8 cellular contexts compared by ENCODE assay signal in genomic region chr7:157228864-157229422, GRCh38.
DNase-seq lines count a peak whose midpoint lies in the region; ATAC-seq and TF ChIP-seq lines count a peak whose summit lies in the region.

No MANE protein-coding gene starts in this region.

- ATAC-seq in GM19328 (IDR thresholded peaks at IDR 0.05; ENCODE audit: unreplicated experiment) = no peak

- WGBS in testis, 2 donors = 85 to 88% methylated on average over 8 of the region's 8 CpGs

- H3K4me1 ChIP-seq in testis = no peaks in the 10 kb centered on the region

- intact Hi-C loops in testis (cut with DNase I; ENCODE audit: low total_unique reads) = no loop called here

- DNase-seq in AG04450 (ENCODE audit: low read depth, low spot score) (no peak), GM03348 (ENCODE audit: low spot score) (peak; percentile 22), RPMI8226 (peak; percentile 44), erythroblast (lab: John Stamatoyannopoulos, UW) (peak; percentile 23 to 34), testis (peak; percentile 43), putamen (ENCODE audit: low spot score) (no peak), NCI-H510A treated with DMSO at 0.1 percent for 48 hours (lab: John Stamatoyannopoulos, UW) (no peak)

- H3K27ac ChIP-seq in AG04450 (ENCODE audit: low read depth, low read length) (no peak overlapping the region), testis (no peak overlapping the region)

- no peaks in the 10 kb centered on the region for H3K9me3 ChIP-seq in AG04450 (ENCODE audit: control insufficient read depth, insufficient read depth, low read length)
- H3K9me3 ChIP-seq in testis = no peaks in the 10 kb centered on the region

- CTCF ChIA-PET in AG04450 (lab: Charles Lee) = interaction anchor here (1.1 to 1.7 kb wide), 5 partner anchors 12 to 45 kb away, joined by 3 to 7 read pairs (median 3); no protein-coding TSS in a partner anchor

- no peak overlapping the region for H3K4me3 ChIP-seq in AG04450 (ENCODE audit: low read depth, low read length)
- no peak overlapping the region for H3K4me3 ChIP-seq in testis

- no peaks in the 10 kb centered on the region for H3K36me3 ChIP-seq in testis (ENCODE audit: low read depth, missing control alignments)

- POLR2A ChIA-PET in AG04450 (lab: Yijun Ruan, JAX) = no interaction called here

- TF ChIP-seq CTCF in AG04450 (IDR thresholded peaks at IDR 0.05; ENCODE audit: low read depth, low read length) (peak; percentile 59), testis (IDR thresholded peaks at IDR 0.05) (peak in 1 of 3 experiments; percentile 12)

- TF ChIP-seq POLR2A in erythroblast (IDR thresholded peaks at IDR 0.05; ENCODE audit: low read length) = no peak
- no peak for TF ChIP-seq POLR2A in testis (IDR thresholded peaks at IDR 0.05)

- H3K27me3 ChIP-seq in AG04450 (ENCODE audit: control insufficient read depth, insufficient read depth, low read length) = no peaks in the 10 kb centered on the region
- H3K27me3 ChIP-seq in testis = no peaks in the 10 kb centered on the region

Comparison
In these comparisons a context has a peak if more than half of its experiments do, and no peak if none do; other contexts are left out.
1. DNase-seq: peak in GM03348 (single experiment), RPMI8226 (single experiment), erythroblast (2 of 2) and testis (single experiment); none in AG04450 (single experiment), putamen (single experiment) and NCI-H510A treated with DMSO at 0.1 percent for 48 hours (single experiment).